1 cellular context compared by ENCODE assay signal in genomic region chr2:43537137-43537536, GRCh38.
TF ChIP-seq lines count a peak whose summit lies in the region.

No MANE protein-coding gene starts in this region.

TF ChIP-seq in HepG2, 621 proteins besides CTCF, POLR2A, EP300 and RAD21:
- TF ChIP-seq SNAPC4 (CRISPR knock-in tag; IDR thresholded peaks at IDR 0.05): no peak
- no peak for TF ChIP-seq CEBPG (CRISPR knock-in tag; IDR thresholded peaks at IDR 0.05)
- no peak for TF ChIP-seq ZBTB3 (CRISPR knock-in tag; IDR thresholded peaks at IDR 0.05; ENCODE audit: borderline replicate concordance, low read depth)
- no peak for TF ChIP-seq E2F1 (CRISPR knock-in tag; IDR thresholded peaks at IDR 0.05)
- no peak for TF ChIP-seq CBX1 (IDR thresholded peaks at IDR 0.05; ENCODE audit: low read depth)
- TF ChIP-seq NR2C2 (CRISPR knock-in tag; IDR thresholded peaks at IDR 0.05; ENCODE audit: borderline replicate concordance): no peak
- TF ChIP-seq CERS6 (CRISPR knock-in tag; IDR thresholded peaks at IDR 0.05): no peak
- TF ChIP-seq ZNF205 (CRISPR knock-in tag; IDR thresholded peaks at IDR 0.05): no peak
- no peak for TF ChIP-seq ISL2 (CRISPR knock-in tag; IDR thresholded peaks at IDR 0.05)
- no peak for TF ChIP-seq KLF13 (CRISPR knock-in tag; IDR thresholded peaks at IDR 0.05)
- no peak for TF ChIP-seq ATAD3A (CRISPR knock-in tag; IDR thresholded peaks at IDR 0.05)
